8 cellular contexts compared by ENCODE assay signal in the genomic region with DNA sequence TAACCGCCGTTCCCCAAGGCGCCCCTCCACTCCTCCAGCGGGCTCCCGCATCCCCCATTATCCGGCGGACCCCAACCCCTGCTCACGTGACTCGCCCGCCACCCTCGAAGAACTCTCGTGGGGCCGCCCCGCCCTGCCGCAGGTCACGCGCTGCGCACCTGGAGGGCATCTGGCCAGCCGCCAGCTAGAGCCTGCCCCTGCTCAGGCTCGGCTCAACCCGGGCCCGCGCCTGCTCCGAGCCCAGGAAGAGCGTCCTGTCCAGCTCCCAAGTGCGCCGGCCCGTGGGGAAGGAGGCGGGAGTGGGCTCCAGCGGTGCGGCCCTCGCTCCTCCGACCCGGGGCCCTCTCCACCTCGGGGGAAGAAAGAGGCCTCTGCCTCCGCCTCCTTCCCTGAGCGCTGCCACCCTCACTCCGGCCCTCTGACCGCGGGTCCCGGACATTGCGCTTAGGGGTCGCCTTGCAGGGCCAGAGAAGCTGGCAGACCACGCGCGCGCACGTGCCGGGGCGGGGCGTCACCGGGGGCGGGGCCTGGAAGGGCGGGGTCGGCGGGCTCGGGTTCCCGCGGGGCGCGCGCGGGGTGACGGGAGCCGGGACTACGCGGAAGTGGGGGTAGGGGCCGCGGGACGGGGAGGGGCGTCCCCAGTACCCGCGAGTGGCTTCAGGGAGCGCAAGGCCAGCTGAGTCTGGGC. TPM values are rescaled to one million over a fixed set of nuclear protein-coding genes. Genes with fewer than 3 reads are reported as not detected.
A peak's percentile ranks its signal among the peaks of the same experiment; 100 is the strongest.
DNase-seq lines count a peak whose midpoint lies in the region; ATAC-seq lines count a peak whose summit lies in the region.

No MANE protein-coding gene starts in this region.

- peak overlapping the region; percentile 86 for H3K4me3 Mint-ChIP-seq in activated CD8-positive, alpha-beta T cell treated with anti-CD3 and anti-CD28 coated beads, Interleukin-2, amount 10 ng/mL, durations not matched to agents 7 days and 5 days

- ATAC-seq in GM19035 (IDR thresholded peaks at IDR 0.05; ENCODE audit: unreplicated experiment) (peak; percentile 61), HG03280 (IDR thresholded peaks at IDR 0.05; ENCODE audit: unreplicated experiment) (peak; percentile 65)
- peak; percentile 77 for ATAC-seq in activated CD8-positive, alpha-beta T cell treated with anti-CD3 and anti-CD28 coated beads, Interleukin-2, amount 10 ng/mL, durations not matched to agents 7 days and 5 days

- DNase-seq in AG20443 (ENCODE audit: low spot score) (peak; percentile 96), NCI-H526 (lab: John Stamatoyannopoulos, UW) (peak; percentile 64 to 88), ecto neural progenitor cell (ENCODE audit: low spot score) (peak; percentile 95), medulla oblongata (ENCODE audit: extremely low spot score) (peak; percentile 80)
- DNase-seq in activated CD8-positive, alpha-beta T cell treated with anti-CD3 and anti-CD28 coated beads, Interleukin-2, amount 10 ng/mL, durations not matched to agents 7 days and 5 days, result peak; percentile 92
- peak; percentile 86 to 97 (median 89) for DNase-seq in stimulated activated CD4-positive, alpha-beta T cell treated with anti-CD3 and anti-CD28 coated beads, TNF-alpha, amount 100 ng/mL, for 4 hours (ENCODE audit: low read depth in 3 of 3)

- POLR2A ChIA-PET in activated CD8-positive, alpha-beta T cell treated with anti-CD3 and anti-CD28 coated beads, Interleukin-2, amount 10 ng/mL, durations not matched to agents 7 days and 5 days (lab: Charles Lee), result interaction anchor here (0.7 to 2.9 kb wide), 30 partner anchors 10 to 381 kb away, joined by 3 to 24 read pairs (median 4); partner anchors contain the start of genes DHDDS, HMGN2 and PIGV

- H3K27ac Mint-ChIP-seq in activated CD8-positive, alpha-beta T cell treated with anti-CD3 and anti-CD28 coated beads, Interleukin-2, amount 10 ng/mL, durations not matched to agents 7 days and 5 days, result peak overlapping the region; percentile 97

- peaks cover 32% of the 10 kb centered on the region for H3K4me1 Mint-ChIP-seq in activated CD8-positive, alpha-beta T cell treated with anti-CD3 and anti-CD28 coated beads, Interleukin-2, amount 10 ng/mL, durations not matched to agents 7 days and 5 days (ENCODE audit: low read depth)

- no peaks in the 10 kb centered on the region for H3K9me3 Mint-ChIP-seq in activated CD8-positive, alpha-beta T cell treated with anti-CD3 and anti-CD28 coated beads, Interleukin-2, amount 10 ng/mL, durations not matched to agents 7 days and 5 days (ENCODE audit: insufficient read depth)

- CTCF ChIA-PET in activated CD8-positive, alpha-beta T cell treated with anti-CD3 and anti-CD28 coated beads, Interleukin-2, amount 10 ng/mL, durations not matched to agents 7 days and 5 days (lab: Charles Lee), result interaction anchor here (0.6 to 4.2 kb wide), 53 partner anchors 9 to 397 kb away, joined by 3 to 92 read pairs (median 4); partner anchors contain the start of genes DHDDS, HMGN2, PIGV and RPS6KA1

- peaks cover 3% of the 10 kb centered on the region for H3K36me3 Mint-ChIP-seq in activated CD8-positive, alpha-beta T cell treated with anti-CD3 and anti-CD28 coated beads, Interleukin-2, amount 10 ng/mL, durations not matched to agents 7 days and 5 days (ENCODE audit: low read depth)

- no peaks in the 10 kb centered on the region for H3K27me3 Mint-ChIP-seq in activated CD8-positive, alpha-beta T cell treated with anti-CD3 and anti-CD28 coated beads, Interleukin-2, amount 10 ng/mL, durations not matched to agents 7 days and 5 days (ENCODE audit: low read depth)

RNA-seq across cellular contexts. Expression of gene HMGN2, which starts 28.4 kb away (rescaled TPM):
- total RNA-seq in activated CD8-positive, alpha-beta T cell treated with anti-CD3 and anti-CD28 coated beads, Interleukin-2, amount 10 ng/mL, durations not matched to agents 7 days and 5 days, result 1,000 to 10,000 TPM; 1,268 to 1,303 TPM

RNA-seq across cellular contexts. Expression of gene RPS6KA1, which starts 28.9 kb away (rescaled TPM):
- 100 to 1,000 TPM; 179 to 193 TPM for total RNA-seq in activated CD8-positive, alpha-beta T cell treated with anti-CD3 and anti-CD28 coated beads, Interleukin-2, amount 10 ng/mL, durations not matched to agents 7 days and 5 days

Comparison
In these comparisons a context has a peak if more than half of its experiments do, and no peak if none do; other contexts are left out.
1. Peak in every context shown above with its lines: DNase-seq and ATAC-seq.